Comparison of ENCODE assay signal across 1 cellular context in the genomic region with DNA sequence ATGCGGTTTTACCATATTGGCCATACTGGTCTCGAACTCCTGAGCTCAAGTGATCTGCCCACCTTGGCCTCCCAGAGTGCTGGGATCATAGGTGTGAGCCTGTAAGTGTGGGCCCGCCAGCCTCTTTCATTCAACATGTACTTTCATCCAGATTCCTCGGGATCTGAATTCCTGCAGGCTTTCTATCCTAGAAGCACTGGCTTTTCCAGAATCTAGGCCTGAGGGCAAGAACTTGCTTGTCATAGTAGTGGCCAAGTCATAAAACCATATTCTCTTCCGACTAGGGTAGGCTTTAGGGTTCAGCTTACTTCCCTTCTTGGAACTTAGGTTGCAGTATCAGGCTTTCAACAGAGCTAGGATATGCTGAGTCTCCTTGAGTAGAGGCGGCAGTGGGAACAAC.
TF ChIP-seq lines count a peak whose summit lies in the region.

No MANE protein-coding gene starts in this region.

TF ChIP-seq in GM23338, 12 proteins besides CTCF, POLR2A, EP300 and RAD21:
- TF ChIP-seq NANOG (IDR thresholded peaks at IDR 0.05; ENCODE audit: borderline replicate concordance) (no peak), EZH2 (IDR thresholded peaks at IDR 0.05; ENCODE audit: low read depth, unreplicated experiment) (no peak), POLR2AphosphoS5 (IDR thresholded peaks at IDR 0.05; ENCODE audit: low read depth) (no peak), CREB1 (CRISPR knock-in tag; IDR thresholded peaks at IDR 0.05; ENCODE audit: low read depth) (no peak), EZH2phosphoT487 (IDR thresholded peaks at IDR 0.05; ENCODE audit: unreplicated experiment) (no peak), STAT1 (IDR thresholded peaks at IDR 0.05; ENCODE audit: unreplicated experiment) (no peak), JUNB (IDR thresholded peaks at IDR 0.05; ENCODE audit: unreplicated experiment) (no peak), ZNF331 (CRISPR knock-in tag; IDR thresholded peaks at IDR 0.05; ENCODE audit: low read depth) (no peak)
- TF ChIP-seq, protein P1, sequence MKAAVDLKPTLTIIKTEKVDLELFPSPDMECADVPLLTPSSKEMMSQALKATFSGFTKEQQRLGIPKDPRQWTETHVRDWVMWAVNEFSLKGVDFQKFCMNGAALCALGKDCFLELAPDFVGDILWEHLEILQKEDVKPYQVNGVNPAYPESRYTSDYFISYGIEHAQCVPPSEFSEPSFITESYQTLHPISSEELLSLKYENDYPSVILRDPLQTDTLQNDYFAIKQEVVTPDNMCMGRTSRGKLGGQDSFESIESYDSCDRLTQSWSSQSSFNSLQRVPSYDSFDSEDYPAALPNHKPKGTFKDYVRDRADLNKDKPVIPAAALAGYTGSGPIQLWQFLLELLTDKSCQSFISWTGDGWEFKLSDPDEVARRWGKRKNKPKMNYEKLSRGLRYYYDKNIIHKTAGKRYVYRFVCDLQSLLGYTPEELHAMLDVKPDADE (IDR thresholded peaks at IDR 0.05): no peak
